Comparison of ENCODE assay signal across 8 cellular contexts in the genomic region with DNA sequence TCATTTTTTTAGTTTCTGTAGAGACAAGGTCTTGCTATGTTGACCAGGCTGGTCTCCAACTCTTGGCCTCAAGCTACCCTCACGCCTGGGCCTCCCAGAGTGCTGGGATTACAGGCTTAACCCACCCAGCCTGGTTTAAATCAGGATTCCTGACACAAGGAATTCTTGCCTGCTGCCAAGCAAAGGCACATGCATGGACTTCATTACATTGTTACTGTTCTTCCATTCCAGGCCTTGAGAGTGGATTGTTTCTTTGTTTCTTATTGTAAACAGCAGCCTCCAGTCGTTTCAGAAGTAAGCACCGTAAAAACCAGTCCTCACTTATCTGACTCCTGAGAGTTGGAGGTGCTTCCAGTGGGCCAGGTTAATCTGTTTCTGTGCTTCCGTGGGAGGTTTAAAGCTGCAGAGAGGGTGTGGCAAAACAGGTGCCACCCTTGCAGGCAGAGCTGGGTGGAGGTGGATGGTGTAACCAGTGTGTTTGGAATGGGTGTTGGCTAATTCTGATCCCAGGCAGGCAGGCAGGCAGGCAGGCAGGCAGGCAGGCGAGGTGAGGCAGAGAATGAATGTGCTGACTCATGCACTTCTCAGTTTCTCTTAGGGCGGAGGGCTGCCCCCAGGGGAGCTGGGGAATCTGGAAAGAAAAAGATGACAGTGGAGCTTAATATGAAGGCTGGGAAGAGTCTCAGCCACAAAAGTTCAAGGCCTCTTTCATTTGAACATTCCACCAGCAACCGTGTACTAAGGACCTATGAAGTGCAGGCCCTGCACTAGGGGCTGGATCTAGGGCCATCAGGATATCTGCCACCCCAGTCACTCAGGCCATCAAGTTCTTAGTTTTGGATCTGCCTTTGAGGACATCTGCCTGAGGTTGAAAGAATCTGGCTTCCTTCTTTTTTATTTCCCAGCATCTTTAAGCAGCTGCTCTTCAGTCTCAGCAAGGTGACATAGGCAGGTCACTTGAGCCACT. TPM values are rescaled to one million over a fixed set of nuclear protein-coding genes. Genes with fewer than 3 reads are reported as not detected.
DNase-seq lines count a peak whose midpoint lies in the region; ATAC-seq lines count a peak whose summit lies in the region.

No MANE protein-coding gene starts in this region.

- H3K9me3 ChIP-seq in adipocyte (ENCODE audit: control insufficient read depth, low read length) = no peaks in the 10 kb centered on the region

- no peaks in the 10 kb centered on the region for H3K36me3 ChIP-seq in adipocyte (ENCODE audit: control insufficient read depth, insufficient read depth, low read length, severe bottlenecking)

- no peaks in the 10 kb centered on the region for H3K27me3 Mint-ChIP-seq in stimulated activated naive CD8-positive, alpha-beta T cell treated with anti-CD3 and anti-CD28 coated beads, Interleukin-15, Interleukin-2, amounts not matched to agents 100 ng/mL and 50 ng/mL, for 24 hours
- H3K27me3 Mint-ChIP-seq in stimulated activated naive CD8-positive, alpha-beta T cell treated with anti-CD3 and anti-CD28 coated beads, Interleukin-15, amount 100 ng/mL, for 72 hours = peaks cover 29% of the 10 kb centered on the region
- peaks cover 4 to 6% (median 5%) of the 10 kb centered on the region in 3 donors for H3K27me3 Mint-ChIP-seq in immature natural killer cell (ENCODE audit: low read depth in 3 of 3)

- H3K4me1 Mint-ChIP-seq in stimulated activated naive CD8-positive, alpha-beta T cell treated with anti-CD3 and anti-CD28 coated beads, Interleukin-15, Interleukin-2, amounts not matched to agents 100 ng/mL and 50 ng/mL, for 24 hours (ENCODE audit: low read depth) = peaks cover 12% of the 10 kb centered on the region
- H3K4me1 Mint-ChIP-seq in stimulated activated naive CD8-positive, alpha-beta T cell treated with anti-CD3 and anti-CD28 coated beads, Interleukin-15, amount 100 ng/mL, for 72 hours = peaks cover 17% of the 10 kb centered on the region
- H3K4me1 Mint-ChIP-seq in immature natural killer cell = no peaks in the 10 kb centered on the region

- peak overlapping the region; percentile 26 for H3K27ac Mint-ChIP-seq in stimulated activated naive CD8-positive, alpha-beta T cell treated with anti-CD3 and anti-CD28 coated beads, Interleukin-15, Interleukin-2, amounts not matched to agents 100 ng/mL and 50 ng/mL, for 24 hours
- H3K27ac Mint-ChIP-seq in stimulated activated naive CD8-positive, alpha-beta T cell treated with anti-CD3 and anti-CD28 coated beads, Interleukin-15, amount 100 ng/mL, for 72 hours = no peak overlapping the region
- H3K27ac Mint-ChIP-seq in immature natural killer cell = no peak overlapping the region

- H3K27me3 ChIP-seq in adipocyte (replicated peaks; ENCODE audit: control insufficient read depth, insufficient read depth, low read length) = no peaks in the 10 kb centered on the region

- no peaks in the 10 kb centered on the region for H3K36me3 Mint-ChIP-seq in stimulated activated naive CD8-positive, alpha-beta T cell treated with anti-CD3 and anti-CD28 coated beads, Interleukin-15, Interleukin-2, amounts not matched to agents 100 ng/mL and 50 ng/mL, for 24 hours (ENCODE audit: low read depth)
- H3K36me3 Mint-ChIP-seq in immature natural killer cell = no peaks in the 10 kb centered on the region

- no peak overlapping the region for H3K9ac ChIP-seq in adipocyte (ENCODE audit: low read length)

- H3K9me3 Mint-ChIP-seq in stimulated activated naive CD8-positive, alpha-beta T cell treated with anti-CD3 and anti-CD28 coated beads, Interleukin-15, Interleukin-2, amounts not matched to agents 100 ng/mL and 50 ng/mL, for 24 hours = no peaks in the 10 kb centered on the region
- no peaks in the 10 kb centered on the region for H3K9me3 Mint-ChIP-seq in stimulated activated naive CD8-positive, alpha-beta T cell treated with anti-CD3 and anti-CD28 coated beads, Interleukin-15, amount 100 ng/mL, for 72 hours
- H3K9me3 Mint-ChIP-seq in immature natural killer cell = no peaks in the 10 kb centered on the region

- peaks cover 19% of the 10 kb centered on the region for H3K4me1 ChIP-seq in adipocyte (ENCODE audit: control insufficient read depth, insufficient read depth, low read length)

- no peak for DNase-seq in stimulated activated naive CD8-positive, alpha-beta T cell treated with anti-CD3 and anti-CD28 coated beads, Interleukin-15, amount 100 ng/mL, for 72 hours
- peak; percentile 81 for DNase-seq in adipocyte (ENCODE audit: low read depth)
- DNase-seq in left kidney (ENCODE audit: low read depth, low spot score) = peak; percentile 9
- no peak for DNase-seq in NCI-H1694 treated with DMSO at 0.1 percent for 48 hours (lab: John Stamatoyannopoulos, UW)
- DNase-seq in immature natural killer cell = no peak
- no peak for DNase-seq in SW 1271 (lab: John Stamatoyannopoulos, UW)

- no peak overlapping the region for H3K4me3 ChIP-seq in adipocyte (ENCODE audit: low read length)

- no peak for ATAC-seq in stimulated activated naive CD8-positive, alpha-beta T cell treated with anti-CD3 and anti-CD28 coated beads, Interleukin-15, amount 100 ng/mL, for 72 hours
- no peak for ATAC-seq in GM21390 (IDR thresholded peaks at IDR 0.05; ENCODE audit: unreplicated experiment)

- no peak overlapping the region for H3K4me3 Mint-ChIP-seq in stimulated activated naive CD8-positive, alpha-beta T cell treated with anti-CD3 and anti-CD28 coated beads, Interleukin-15, Interleukin-2, amounts not matched to agents 100 ng/mL and 50 ng/mL, for 24 hours
- no peak overlapping the region for H3K4me3 Mint-ChIP-seq in stimulated activated naive CD8-positive, alpha-beta T cell treated with anti-CD3 and anti-CD28 coated beads, Interleukin-15, amount 100 ng/mL, for 72 hours
- H3K4me3 Mint-ChIP-seq in immature natural killer cell = no peak overlapping the region

RNA-seq across cellular contexts. Expression of a gene that starts 37.0 kb away (rescaled TPM):
- 1 to 10 TPM; 1.1 to 3.3 (median 2.0) TPM for polyA plus RNA-seq in immature natural killer cell

RNA-seq across cellular contexts. Expression of a gene that starts 42.9 kb away (rescaled TPM):
- not detected for polyA plus RNA-seq in immature natural killer cell

Comparison
In these comparisons a context has a peak if more than half of its experiments do, and no peak if none do; other contexts are left out.
1. DNase-seq: peak in adipocyte (single experiment) and left kidney (single experiment); none in stimulated activated naive CD8-positive, alpha-beta T cell treated with anti-CD3 and anti-CD28 coated beads, Interleukin-15, amount 100 ng/mL, for 72 hours (0 of 2), NCI-H1694 treated with DMSO at 0.1 percent for 48 hours (single experiment), immature natural killer cell (0 of 3) and SW 1271 (0 of 2).